2 cellular contexts compared by ENCODE assay signal in genomic region chr2:6408057-6408456, GRCh38.
TF ChIP-seq lines count a peak whose summit lies in the region.

No MANE protein-coding gene starts in this region.

TF ChIP-seq in HepG2, 621 proteins besides CTCF, POLR2A, EP300 and RAD21:
- TF ChIP-seq ATF7 (IDR thresholded peaks at IDR 0.05) (peak; percentile 10; the same call in 1 of the 2 replicates), ATF7 (CRISPR knock-in tag; IDR thresholded peaks at IDR 0.05) (no peak), DMTF1 (CRISPR knock-in tag; IDR thresholded peaks at IDR 0.05) (no peak), RARA (CRISPR knock-in tag; IDR thresholded peaks at IDR 0.05) (no peak)

TF ChIP-seq in HEK293, 187 proteins besides CTCF, POLR2A, EP300 and RAD21:
- peak; percentile 50 for TF ChIP-seq ZNF366 (tag by site-specific recombination; conservative IDR thresholded peaks at IDR 0.05)
- TF ChIP-seq, protein P1, sequence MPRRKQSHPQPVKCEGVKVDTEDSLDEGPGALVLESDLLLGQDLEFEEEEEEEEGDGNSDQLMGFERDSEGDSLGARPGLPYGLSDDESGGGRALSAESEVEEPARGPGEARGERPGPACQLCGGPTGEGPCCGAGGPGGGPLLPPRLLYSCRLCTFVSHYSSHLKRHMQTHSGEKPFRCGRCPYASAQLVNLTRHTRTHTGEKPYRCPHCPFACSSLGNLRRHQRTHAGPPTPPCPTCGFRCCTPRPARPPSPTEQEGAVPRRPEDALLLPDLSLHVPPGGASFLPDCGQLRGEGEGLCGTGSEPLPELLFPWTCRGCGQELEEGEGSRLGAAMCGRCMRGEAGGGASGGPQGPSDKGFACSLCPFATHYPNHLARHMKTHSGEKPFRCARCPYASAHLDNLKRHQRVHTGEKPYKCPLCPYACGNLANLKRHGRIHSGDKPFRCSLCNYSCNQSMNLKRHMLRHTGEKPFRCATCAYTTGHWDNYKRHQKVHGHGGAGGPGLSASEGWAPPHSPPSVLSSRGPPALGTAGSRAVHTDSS (tag by site-specific recombination; IDR thresholded peaks at IDR 0.05), result no peak
